Comparison of ENCODE assay signal across 8 cellular contexts in genomic region chr4:52052475-52052780, GRCh38. TPM values are rescaled to one million over a fixed set of nuclear protein-coding genes. Genes with fewer than 3 reads are reported as not detected.
DNase-seq lines count a peak whose midpoint lies in the region; ATAC-seq and TF ChIP-seq lines count a peak whose summit lies in the region.

No MANE protein-coding gene starts in this region.

- WGBS in esophagus squamous epithelium, 2 donors: 6 to 14% methylated on average over 7 of the region's 7 CpGs
- WGBS in psoas muscle, 3 donors: 35 to 50% (median 41%) methylated on average over 7 of the region's 7 CpGs

- peak; percentile 39 for ATAC-seq in GM19328 (IDR thresholded peaks at IDR 0.05; ENCODE audit: unreplicated experiment)
- peak; percentile 57 for ATAC-seq in HG03469 (IDR thresholded peaks at IDR 0.05; ENCODE audit: unreplicated experiment)
- ATAC-seq in psoas muscle: peak in 3 of 4 donors; percentile 22 to 34 (median 27)
- ATAC-seq in omental fat pad (ENCODE audit: low FRiP score): no peak

- DNase-seq in AG09309 (ENCODE audit: low read depth): no peak
- no peak for DNase-seq in esophagus squamous epithelium (lab: John Stamatoyannopoulos, UW)
- no peak for DNase-seq in psoas muscle
- no peak for DNase-seq in omental fat pad (ENCODE audit: low spot score)
- DNase-seq in retina: no peak
- DNase-seq in Kasumi-1 (lab: John Stamatoyannopoulos, UW): no peak

- H3K4me3 ChIP-seq in AG09309 (ENCODE audit: control insufficient read depth, low read depth, low read length) (peak overlapping the region; percentile 92), esophagus squamous epithelium (peak overlapping the region; percentile 66 to 82 (median 78)), psoas muscle (peak overlapping the region; percentile 80)

- no peaks in the 10 kb centered on the region for H3K9me3 ChIP-seq in esophagus squamous epithelium
- no peaks in the 10 kb centered on the region for H3K9me3 ChIP-seq in psoas muscle

- intact Hi-C loops in esophagus squamous epithelium (cut with DNase I): no loop called here
- intact Hi-C loops in psoas muscle (cut with DNase I): no loop called here

- H3K27ac ChIP-seq in esophagus squamous epithelium (peak overlapping the region in 2 of 4 donors; percentile 83 to 86), psoas muscle (peak overlapping the region; percentile 61)

- no peaks in the 10 kb centered on the region for H3K36me3 ChIP-seq in esophagus squamous epithelium
- H3K36me3 ChIP-seq in psoas muscle (ENCODE audit: insufficient read depth in 1 of 2, low read depth in 1 of 2): no peaks in the 10 kb centered on the region

- TF ChIP-seq CTCF in AG09309 (IDR thresholded peaks at IDR 0.05; ENCODE audit: control insufficient read depth, insufficient read depth, low read depth, low read length, missing control alignments): no peak
- TF ChIP-seq CTCF in esophagus squamous epithelium (IDR thresholded peaks at IDR 0.05): no peak
- no peak for TF ChIP-seq CTCF in psoas muscle (IDR thresholded peaks at IDR 0.05)
- no peak for TF ChIP-seq CTCF in omental fat pad (IDR thresholded peaks at IDR 0.05)

- H3K27me3 ChIP-seq in esophagus squamous epithelium: peaks cover 0 to 54% (median 0%) of the 10 kb centered on the region in 4 donors
- peaks cover 0 to 5% (median 0%) of the 10 kb centered on the region in 3 donors for H3K27me3 ChIP-seq in psoas muscle (ENCODE audit: insufficient read depth in 3 of 3, low read length in 2 of 3)

- no peak for TF ChIP-seq POLR2A in esophagus squamous epithelium (IDR thresholded peaks at IDR 0.05)

- H3K4me1 ChIP-seq in esophagus squamous epithelium (peaks cover 3 to 33% (median 8%) of the 10 kb centered on the region in 3 donors), psoas muscle (peaks cover 4% of the 10 kb centered on the region)

RNA-seq across cellular contexts. Expression of gene SPATA18, which starts 1.3 kb away (rescaled TPM):
- total RNA-seq in esophagus squamous epithelium (1 to 10 TPM; 5.4 to 6.9 (median 6.0) TPM), psoas muscle (1 to 10 TPM in 3 of 4 donors, under 1 TPM in 1; 0.74 to 2.5 (median 1.3) TPM), omental fat pad (1 to 10 TPM; 1.9 to 4.2 (median 2.3) TPM)
- under 1 TPM; 0.14 to 0.88 (median 0.14) TPM for polyA plus RNA-seq in psoas muscle

RNA-seq across cellular contexts. Expression of gene SGCB, which starts 14.3 kb away (rescaled TPM):
- total RNA-seq in esophagus squamous epithelium: 10 to 100 TPM in 2 of 4 donors, 1 to 10 TPM in 2; 3.1 to 20.4 (median 8.4) TPM
- 10 to 100 TPM; 51.4 to 83.8 (median 78.6) TPM for total RNA-seq in psoas muscle
- polyA plus RNA-seq in psoas muscle: 10 to 100 TPM; 12.2 to 53.8 (median 38.1) TPM
- total RNA-seq in omental fat pad: 10 to 100 TPM; 29.2 to 39.1 (median 33.9) TPM

RNA-seq across cellular contexts. Expression of gene LRRC66, which starts 32.3 kb away (rescaled TPM):
- total RNA-seq in esophagus squamous epithelium (under 1 TPM in 1 of 4 donors, not detected in 3; 0.19 TPM), psoas muscle (1 to 10 TPM in 3 of 4 donors, under 1 TPM in 1; 0.95 to 1.2 (median 1.2) TPM), omental fat pad (1 to 10 TPM in 1 of 4 donors, under 1 TPM in 3; 0.09 to 1.1 (median 0.25) TPM)
- 1 to 10 TPM in 1 of 3 donors, under 1 TPM in 2; 0.09 to 1.3 (median 0.89) TPM for polyA plus RNA-seq in psoas muscle
